ENCODE assay signal across 8 cellular contexts in the genomic region with DNA sequence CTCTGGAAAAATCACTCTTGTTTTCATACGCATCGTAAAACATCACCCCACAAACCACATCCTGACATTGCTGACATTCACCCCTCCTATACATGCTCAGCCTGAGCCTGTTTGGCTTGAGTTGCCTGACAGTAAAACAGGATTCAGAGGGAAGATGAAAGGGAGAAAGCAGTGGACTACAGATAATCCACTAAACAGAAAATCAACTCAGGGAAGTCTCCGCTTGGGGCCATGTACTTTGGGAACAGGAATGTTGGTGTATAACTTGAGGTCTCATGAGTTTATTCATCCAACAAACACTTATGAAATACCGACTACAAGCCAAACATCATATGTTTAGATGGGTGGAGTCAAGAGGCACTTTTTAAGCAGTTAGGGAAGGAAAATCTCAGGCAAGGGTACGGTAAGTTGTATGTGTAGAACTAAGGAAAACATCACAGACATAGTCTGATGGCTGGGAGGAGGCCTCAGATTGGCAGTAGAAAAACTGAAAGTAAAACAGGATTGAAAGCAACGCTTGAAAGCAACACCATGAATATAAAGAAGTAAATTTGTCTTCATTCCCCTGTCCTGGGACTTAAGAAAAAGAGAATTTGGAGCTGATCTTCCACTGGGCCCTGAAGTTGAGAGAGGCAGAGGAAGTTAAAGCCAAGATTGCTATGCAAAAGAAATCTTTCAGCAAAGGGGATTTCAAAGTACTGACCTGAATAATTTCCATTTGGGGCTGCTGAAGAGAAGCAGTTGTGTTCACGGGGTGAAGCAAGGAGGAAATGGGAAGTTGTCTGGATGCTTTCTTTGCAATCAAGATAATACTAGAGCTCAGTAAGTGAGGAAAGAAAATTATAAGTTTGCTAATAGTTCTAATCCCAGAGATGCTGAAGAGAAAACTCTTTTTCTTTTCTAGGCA. TPM values are rescaled to one million over a fixed set of nuclear protein-coding genes. Genes with fewer than 3 reads are reported as not detected.
DNase-seq lines count a peak whose midpoint lies in the region; ATAC-seq lines count a peak whose summit lies in the region.

No MANE protein-coding gene starts in this region.

- peak overlapping the region; percentile 67 for H3K27ac ChIP-seq in effector memory CD4-positive, alpha-beta T cell (ENCODE audit: insufficient read depth, low read length, poor library complexity, severe bottlenecking)

- peak; percentile 60 for DNase-seq in AG08395 (ENCODE audit: low spot score)
- peak; percentile 17 for DNase-seq in activated CD4-positive, alpha-beta T cell treated with anti-CD3 and anti-CD28 coated beads for 1 hour
- peak; percentile 2 to 20 (median 4) for DNase-seq in effector memory CD4-positive, alpha-beta T cell
- DNase-seq in renal cortical epithelial cell (ENCODE audit: low read depth), result peak; percentile 59
- DNase-seq in G401 (ENCODE audit: low spot score), result no peak
- DNase-seq in iPS-NIHi11 (ENCODE audit: low spot score), result no peak

- no peaks in the 10 kb centered on the region for H3K27me3 ChIP-seq in effector memory CD4-positive, alpha-beta T cell (replicated peaks; ENCODE audit: control insufficient read depth, insufficient read depth, low read length, poor library complexity, severe bottlenecking)

- H3K36me3 ChIP-seq in effector memory CD4-positive, alpha-beta T cell (ENCODE audit: control insufficient read depth, insufficient read depth, low read length), result no peaks in the 10 kb centered on the region

- H3K4me3 ChIP-seq in effector memory CD4-positive, alpha-beta T cell (ENCODE audit: insufficient read depth, low read depth, low read length, poor library complexity, severe bottlenecking), result peak overlapping the region; percentile 43

- H3K4me1 ChIP-seq in effector memory CD4-positive, alpha-beta T cell (ENCODE audit: control insufficient read depth, insufficient read depth, low read length, poor library complexity, severe bottlenecking), result peaks cover 11% of the 10 kb centered on the region

- no peaks in the 10 kb centered on the region for H3K9me3 ChIP-seq in effector memory CD4-positive, alpha-beta T cell (ENCODE audit: control insufficient read depth, low read length)

- peak; percentile 92 for ATAC-seq in GM19351 (IDR thresholded peaks at IDR 0.05; ENCODE audit: unreplicated experiment)
- peak; percentile 95 for ATAC-seq in HG03457 (IDR thresholded peaks at IDR 0.05; ENCODE audit: unreplicated experiment)

- in situ Hi-C loops in G401 (cut with HindIII; ENCODE audit: low sequenced_read_pairs), result no loop called here

RNA-seq across cellular contexts. Expression of gene PDE7B, which starts 28.8 kb away (rescaled TPM):
- total RNA-seq in renal cortical epithelial cell, result 0.35 and 3.2 TPM in 2 replicates
- not detected in 2 replicates for total RNA-seq in G401 (2014; rRNA removed; shearing (Covaris generic))

Comparison
In these comparisons a context has a peak if more than half of its experiments do, and no peak if none do; other contexts are left out.
1. DNase-seq: peak in AG08395 (single experiment), activated CD4-positive, alpha-beta T cell treated with anti-CD3 and anti-CD28 coated beads for 1 hour (single experiment), effector memory CD4-positive, alpha-beta T cell (3 of 3) and renal cortical epithelial cell (single experiment); none in G401 (single experiment) and iPS-NIHi11 (single experiment).